ENCODE assay signal across 22 cellular contexts in genomic region chr10:6119962-6120361, GRCh38. TPM values are rescaled to one million over a fixed set of nuclear protein-coding genes. Genes with fewer than 3 reads are reported as not detected.
DNase-seq lines count a peak whose midpoint lies in the region; ATAC-seq and FAIRE-seq lines count a peak whose summit lies in the region.
"Had no signal": no experiment of that assay in that cellular context is flagged by ENCODE, and none has a peak within 500 bp of the region (broad histone marks: within the 10 kb centered on the region; RNA-seq: fewer than 3 reads in every experiment).

No MANE protein-coding gene starts in this region.

- no peak overlapping the region for H3K4me3 Mint-ChIP-seq in activated CD4-positive, alpha-beta memory T cell treated with anti-CD3 and anti-CD28 coated beads for 36 hours
- H3K4me3 Mint-ChIP-seq in activated CD4-positive, alpha-beta memory T cell treated with anti-CD3 and anti-CD28 coated beads, Interleukin-2, amount 10 ng/mL, durations not matched to agents 7 days and 5 days, result no peak overlapping the region
- H3K4me3 Mint-ChIP-seq in activated T-helper 17 cell treated with anti-CD3 and anti-CD28 coated beads, Interleukin-2, amount 50 U/mL, for 72 hours, result peak overlapping the region; percentile 1
- H3K4me3 Mint-ChIP-seq: type B pancreatic cell had no signal

- peaks cover 32% of the 10 kb centered on the region for H3K4me1 Mint-ChIP-seq in activated CD4-positive, alpha-beta memory T cell treated with anti-CD3 and anti-CD28 coated beads for 36 hours (ENCODE audit: low read depth)
- H3K4me1 Mint-ChIP-seq in activated CD4-positive, alpha-beta memory T cell treated with anti-CD3 and anti-CD28 coated beads, Interleukin-2, amount 10 ng/mL, durations not matched to agents 7 days and 5 days, result peaks cover 19% of the 10 kb centered on the region
- H3K4me1 Mint-ChIP-seq in activated T-helper 17 cell treated with anti-CD3 and anti-CD28 coated beads, Interleukin-2, amount 50 U/mL, for 72 hours, result peaks cover 26% of the 10 kb centered on the region

- H3K27ac ChIP-seq in small intestine (ENCODE audit: low read depth in 1 of 2, low read length in 1 of 2), result peak overlapping the region in 1 of 2 donors; percentile 56
- H3K27ac ChIP-seq: A549, adrenal gland had no signal

- no peaks in the 10 kb centered on the region for H3K27me3 ChIP-seq in small intestine (ENCODE audit: control insufficient read depth in 2 of 2, insufficient read depth in 2 of 2, low read length in 2 of 2)
- H3K27me3 ChIP-seq: adrenal gland, spleen had no signal

- H3K4me1 ChIP-seq in small intestine (ENCODE audit: control insufficient read depth in 2 of 2, insufficient read depth in 1 of 2, low read depth in 1 of 2, low read length in 1 of 2), result no peaks in the 10 kb centered on the region

- POLR2A ChIA-PET in activated CD4-positive, alpha-beta memory T cell treated with anti-CD3 and anti-CD28 coated beads for 36 hours (lab: Charles Lee), result interaction anchor here (0.6 to 2.2 kb wide), 3 partner anchors 10 to 83 kb away, joined by 3 to 11 read pairs (median 4); partner anchors contain the start of gene PFKFB3
- POLR2A ChIA-PET in activated CD4-positive, alpha-beta memory T cell treated with anti-CD3 and anti-CD28 coated beads, Interleukin-2, amount 10 ng/mL, durations not matched to agents 7 days and 5 days (lab: Charles Lee), result interaction anchor here (1.0 to 1.2 kb wide), 2 partner anchors 15 to 17 kb away, joined by 3 to 4 read pairs; no protein-coding TSS in a partner anchor

- H3K36me3 ChIP-seq in small intestine (ENCODE audit: control insufficient read depth in 2 of 2, insufficient read depth in 2 of 2, low read length in 2 of 2), result peaks cover 2% of the 10 kb centered on the region in 2 donors

- H3K9me3 ChIP-seq in small intestine (ENCODE audit: control insufficient read depth, low read depth), result no peaks in the 10 kb centered on the region
- H3K9me3 ChIP-seq: A549, adrenal gland, HAP-1, SK-N-SH, spleen had no signal

- no peak for ATAC-seq in activated T-helper 17 cell treated with anti-CD3 and anti-CD28 coated beads, Interleukin-2, amount 50 U/mL, for 72 hours (replicated peaks)
- ATAC-seq in left colon, result peak; percentile 95
- ATAC-seq: K562 had no signal

- peaks cover 13% of the 10 kb centered on the region for H3K36me3 Mint-ChIP-seq in activated CD4-positive, alpha-beta memory T cell treated with anti-CD3 and anti-CD28 coated beads for 36 hours
- H3K36me3 Mint-ChIP-seq in activated CD4-positive, alpha-beta memory T cell treated with anti-CD3 and anti-CD28 coated beads, Interleukin-2, amount 10 ng/mL, durations not matched to agents 7 days and 5 days (ENCODE audit: low read depth), result peaks cover 19% of the 10 kb centered on the region
- H3K36me3 Mint-ChIP-seq in activated T-helper 17 cell treated with anti-CD3 and anti-CD28 coated beads, Interleukin-2, amount 50 U/mL, for 72 hours (ENCODE audit: low read depth), result peaks cover 20% of the 10 kb centered on the region

- CTCF ChIA-PET in activated CD4-positive, alpha-beta memory T cell treated with anti-CD3 and anti-CD28 coated beads for 36 hours (lab: Charles Lee), result interaction anchor here (0.7 to 1.6 kb wide), 3 partner anchors 15 to 33 kb away, joined by 3 to 6 read pairs (median 4); no protein-coding TSS in a partner anchor
- CTCF ChIA-PET in activated CD4-positive, alpha-beta memory T cell treated with anti-CD3 and anti-CD28 coated beads, Interleukin-2, amount 10 ng/mL, durations not matched to agents 7 days and 5 days (lab: Charles Lee), result interaction anchor here (0.9 to 2.2 kb wide), 7 partner anchors 13 to 287 kb away, joined by 3 to 10 read pairs (median 3); partner anchors contain the start of gene PFKFB3

- H3K27ac Mint-ChIP-seq in activated CD4-positive, alpha-beta memory T cell treated with anti-CD3 and anti-CD28 coated beads for 36 hours, result peak overlapping the region; percentile 50
- H3K27ac Mint-ChIP-seq in activated CD4-positive, alpha-beta memory T cell treated with anti-CD3 and anti-CD28 coated beads, Interleukin-2, amount 10 ng/mL, durations not matched to agents 7 days and 5 days, result no peak overlapping the region
- peak overlapping the region; percentile 58 for H3K27ac Mint-ChIP-seq in activated T-helper 17 cell treated with anti-CD3 and anti-CD28 coated beads, Interleukin-2, amount 50 U/mL, for 72 hours
- H3K27ac Mint-ChIP-seq: type B pancreatic cell had no signal

- DNase-seq in activated CD4-positive, alpha-beta memory T cell treated with anti-CD3 and anti-CD28 coated beads for 36 hours, result no peak
- no peak for DNase-seq in activated CD4-positive, alpha-beta memory T cell treated with anti-CD3 and anti-CD28 coated beads, Interleukin-2, amount 10 ng/mL, durations not matched to agents 7 days and 5 days
- DNase-seq in left colon (peak; percentile 55 to 65), small intestine (peak; percentile 94), urothelium cell line (ENCODE audit: low spot score) (no peak), SIG-M5 treated with dmso at 0.1 percent for 504 hours (lab: John Stamatoyannopoulos, UW; ENCODE audit: unreplicated experiment) (no peak), 8988T (no peak)
- DNase-seq: activated CD4-positive, CD25-positive, alpha-beta regulatory T cell treated with anti-CD3 and anti-CD28 coated beads, Interleukin-2, amount 50 U/mL, for 72 hours; C1 segment of cervical spinal cord; DMS53; NCI-H1105; NCI-H748 treated with DMSO at 0.1 percent for 48 hours; SK-N-SH; spleen had no signal

- FAIRE-seq in small intestine (lab: Jason Lieb, UNC) (no peak), urothelium cell line (lab: Jason Lieb, UNC) (no peak)
- FAIRE-seq: A549, endometrium, frontal cortex had no signal

- 11 to 75% (median 46%) methylated on average over 13 of the region's 13 CpGs for WGBS in small intestine, 3 donors

- no peak overlapping the region for H3K4me3 ChIP-seq in small intestine (ENCODE audit: low read depth in 1 of 2, low read length in 2 of 2)
- H3K4me3 ChIP-seq: A549, adrenal gland, HAP-1, K562, spleen had no signal

- intact Hi-C loops in activated CD4-positive, alpha-beta memory T cell treated with anti-CD3 and anti-CD28 coated beads for 36 hours (cut with micrococcal nuclease), result loop anchor here (1.0 kb wide), 2 partner anchors 10 to 21 kb away; no protein-coding TSS in a partner anchor
- intact Hi-C loops in left colon (cut with DNase I, micrococcal nuclease), result loop anchor here in 1 of 2 donors (10.0 kb wide), 1 partner anchor 85 kb away; the partner anchor contains the start of gene PFKFB3

- H3K27me3 Mint-ChIP-seq in activated CD4-positive, alpha-beta memory T cell treated with anti-CD3 and anti-CD28 coated beads for 36 hours, result no peaks in the 10 kb centered on the region
- no peaks in the 10 kb centered on the region for H3K27me3 Mint-ChIP-seq in activated CD4-positive, alpha-beta memory T cell treated with anti-CD3 and anti-CD28 coated beads, Interleukin-2, amount 10 ng/mL, durations not matched to agents 7 days and 5 days
- H3K27me3 Mint-ChIP-seq in activated T-helper 17 cell treated with anti-CD3 and anti-CD28 coated beads, Interleukin-2, amount 50 U/mL, for 72 hours, result no peaks in the 10 kb centered on the region
- H3K27me3 Mint-ChIP-seq: type B pancreatic cell had no signal

- H3K9me3 Mint-ChIP-seq in activated CD4-positive, alpha-beta memory T cell treated with anti-CD3 and anti-CD28 coated beads for 36 hours, result no peaks in the 10 kb centered on the region
- H3K9me3 Mint-ChIP-seq in activated CD4-positive, alpha-beta memory T cell treated with anti-CD3 and anti-CD28 coated beads, Interleukin-2, amount 10 ng/mL, durations not matched to agents 7 days and 5 days, result no peaks in the 10 kb centered on the region
- H3K9me3 Mint-ChIP-seq in activated T-helper 17 cell treated with anti-CD3 and anti-CD28 coated beads, Interleukin-2, amount 50 U/mL, for 72 hours, result no peaks in the 10 kb centered on the region
- H3K9me3 Mint-ChIP-seq: type B pancreatic cell had no signal

RNA-seq across cellular contexts. Expression of gene RBM17, which starts 31.1 kb away (rescaled TPM):
- 100 to 1,000 TPM; 151 to 155 TPM for total RNA-seq in activated CD4-positive, alpha-beta memory T cell treated with anti-CD3 and anti-CD28 coated beads for 36 hours
- total RNA-seq in activated CD4-positive, alpha-beta memory T cell treated with anti-CD3 and anti-CD28 coated beads, Interleukin-2, amount 10 ng/mL, durations not matched to agents 7 days and 5 days, result 100 to 1,000 TPM; 155 to 157 TPM
- 100 to 1,000 TPM; 157 to 253 TPM for total RNA-seq in activated T-helper 17 cell treated with anti-CD3 and anti-CD28 coated beads, Interleukin-2, amount 50 U/mL, for 72 hours
- 10 to 100 TPM; 71.7 to 90.7 TPM for total RNA-seq in left colon
- polyA plus RNA-seq in small intestine, result 10 to 100 TPM; 45.7 to 82.7 (median 65.1) TPM

RNA-seq across cellular contexts. Expression of gene IL2RA, which starts 57.8 kb away (rescaled TPM):
- total RNA-seq in activated CD4-positive, alpha-beta memory T cell treated with anti-CD3 and anti-CD28 coated beads for 36 hours, result 100 to 1,000 TPM; 961 to 988 TPM
- 100 to 1,000 TPM; 437 to 446 TPM for total RNA-seq in activated CD4-positive, alpha-beta memory T cell treated with anti-CD3 and anti-CD28 coated beads, Interleukin-2, amount 10 ng/mL, durations not matched to agents 7 days and 5 days
- total RNA-seq in activated T-helper 17 cell treated with anti-CD3 and anti-CD28 coated beads, Interleukin-2, amount 50 U/mL, for 72 hours, result 1,000 to 10,000 TPM; 1,342 to 1,348 TPM
- total RNA-seq in left colon, result 1 to 10 TPM in 1 of 2 donors, under 1 TPM in 1; 0.61 to 1.8 TPM
- 1 to 10 TPM in 2 of 3 donors, not detected in 1; 1.1 to 2.1 TPM for polyA plus RNA-seq in small intestine
- total RNA-seq: frontal cortex had no signal
- polyA plus RNA-seq: A549, K562, SK-N-SH had no signal

Comparison
In these comparisons a context has a peak if more than half of its experiments do, and no peak if none do; other contexts are left out.
1. DNase-seq: peak in left colon (2 of 2) and small intestine (single experiment); none in activated CD4-positive, alpha-beta memory T cell treated with anti-CD3 and anti-CD28 coated beads for 36 hours (single experiment), activated CD4-positive, alpha-beta memory T cell treated with anti-CD3 and anti-CD28 coated beads, Interleukin-2, amount 10 ng/mL, durations not matched to agents 7 days and 5 days (single experiment), urothelium cell line (single experiment), SIG-M5 treated with dmso at 0.1 percent for 504 hours (single experiment) and 8988T (single experiment).
2. RNA of gene IL2RA, which starts 57.8 kb away (total RNA-seq): 1,342 to 1,348 TPM in activated T-helper 17 cell treated with anti-CD3 and anti-CD28 coated beads, Interleukin-2, amount 50 U/mL, for 72 hours, 961 to 988 TPM in activated CD4-positive, alpha-beta memory T cell treated with anti-CD3 and anti-CD28 coated beads for 36 hours and 437 to 446 TPM in activated CD4-positive, alpha-beta memory T cell treated with anti-CD3 and anti-CD28 coated beads, Interleukin-2, amount 10 ng/mL, durations not matched to agents 7 days and 5 days; 0.61 to 1.8 TPM in left colon; every median in the first group is over 100 times any median in the second.